Comparison of ENCODE assay signal across 22 cellular contexts in genomic region chr7:54846272-54846671, GRCh38.
A peak's percentile ranks its signal among the peaks of the same experiment; 100 is the strongest.
DNase-seq lines count a peak whose midpoint lies in the region; ATAC-seq and TF ChIP-seq lines count a peak whose summit lies in the region.
"Had no signal": no experiment of that assay in that cellular context is flagged by ENCODE, and none has a peak within 500 bp of the region (broad histone marks: within the 10 kb centered on the region; RNA-seq: fewer than 3 reads in every experiment).

No MANE protein-coding gene starts in this region.

- ATAC-seq in activated CD8-positive, alpha-beta T cell treated with anti-CD3 and anti-CD28 coated beads for 36 hours = no peak
- ATAC-seq in stimulated activated naive CD8-positive, alpha-beta T cell treated with anti-CD3 and anti-CD28 coated beads, Interleukin-15, Interleukin-2, amounts not matched to agents 100 U/mL and 50 U/mL, for 24 hours = no peak

- peaks cover 20% of the 10 kb centered on the region for H3K9me3 ChIP-seq in PC-9 (ENCODE audit: insufficient read depth, low read depth)
- H3K9me3 ChIP-seq: MG63 had no signal

- no peaks in the 10 kb centered on the region for H3F3A ChIP-seq in PC-9 (ENCODE audit: insufficient read depth, low read depth)

- no peak for TF ChIP-seq CTCF in epithelial cell of esophagus (IDR thresholded peaks at IDR 0.05; ENCODE audit: insufficient read depth, low read depth, low read length, missing control alignments)
- no peak for TF ChIP-seq CTCF in activated CD8-positive, alpha-beta T cell treated with anti-CD3 and anti-CD28 coated beads for 36 hours (IDR thresholded peaks at IDR 0.05)
- TF ChIP-seq CTCF in PC-9 (conservative IDR thresholded peaks at IDR 0.05) = no peak

- H3K27ac ChIP-seq in ACC112 (ENCODE audit: low read depth, low read length) (peak overlapping the region; percentile 18; the same call in 1 of the 2 replicates), PC-9 (no peak overlapping the region)
- H3K27ac ChIP-seq: BLaER1, HL-60, RWPE1 had no signal

- H3K27me3 ChIP-seq in ACC112 (ENCODE audit: insufficient read depth, low read length) (no peaks in the 10 kb centered on the region), PC-9 (ENCODE audit: insufficient read depth, low read depth) (no peaks in the 10 kb centered on the region)
- H3K27me3 ChIP-seq: BLaER1, MG63 had no signal

- no peaks in the 10 kb centered on the region for H3K36me3 ChIP-seq in ACC112 (ENCODE audit: insufficient read depth, low read length)
- H3K36me3 ChIP-seq in PC-9 (ENCODE audit: low read depth) = no peaks in the 10 kb centered on the region
- H3K36me3 ChIP-seq: BLaER1, MG63 had no signal

- POLR2A ChIA-PET in activated CD8-positive, alpha-beta T cell treated with anti-CD3 and anti-CD28 coated beads for 36 hours (lab: Charles Lee) = no interaction called here
- POLR2A ChIA-PET in PC-9 (lab: Charles Lee; ENCODE audit: unreplicated experiment) = no interaction called here

- no peak overlapping the region for H2AFZ ChIP-seq in ACC112 (ENCODE audit: low read length, unreplicated experiment)
- no peak overlapping the region for H2AFZ ChIP-seq in PC-9

- H3K4me2 ChIP-seq in PC-9 = no peak overlapping the region
- H3K4me2 ChIP-seq: BLaER1 had no signal

- no peaks in the 10 kb centered on the region for H3K36me3 Mint-ChIP-seq in activated CD8-positive, alpha-beta T cell treated with anti-CD3 and anti-CD28 coated beads for 36 hours (ENCODE audit: low read depth)
- H3K36me3 Mint-ChIP-seq: CD4-positive, alpha-beta memory T cell; IgD-negative memory B cell had no signal

- H3K79me2 ChIP-seq in ACC112 (ENCODE audit: control insufficient read depth, insufficient read depth, low read length, unreplicated experiment) (no peaks in the 10 kb centered on the region), PC-9 (ENCODE audit: low read depth) (no peaks in the 10 kb centered on the region)

- no peaks in the 10 kb centered on the region for H3K9me2 ChIP-seq in PC-9 (ENCODE audit: insufficient read depth)

- BruUV-seq in PC-9 (replicated peaks; lab: Mats Ljungman, UMichigan) = no TSS peak

- no peak overlapping the region for H3K27ac Mint-ChIP-seq in activated CD8-positive, alpha-beta T cell treated with anti-CD3 and anti-CD28 coated beads for 36 hours
- H3K27ac Mint-ChIP-seq: CD4-positive, alpha-beta memory T cell; HFFc6; IgD-negative memory B cell had no signal

- H3K4me3 Mint-ChIP-seq in activated CD8-positive, alpha-beta T cell treated with anti-CD3 and anti-CD28 coated beads for 36 hours = no peak overlapping the region
- H3K4me3 Mint-ChIP-seq: CD4-positive, alpha-beta memory T cell; HFFc6; IgD-negative memory B cell had no signal

- peak; percentile 57 for DNase-seq in HCEC 1CT
- peak; percentile 61 for DNase-seq in epithelial cell of esophagus (ENCODE audit: low read depth)
- DNase-seq in iris pigment epithelial cell (ENCODE audit: low read depth) = peak; percentile 57
- DNase-seq in activated CD8-positive, alpha-beta T cell treated with anti-CD3 and anti-CD28 coated beads for 36 hours = no peak
- no peak for DNase-seq in stimulated activated naive CD8-positive, alpha-beta T cell treated with anti-CD3 and anti-CD28 coated beads, Interleukin-15, Interleukin-2, amounts not matched to agents 100 U/mL and 50 U/mL, for 24 hours
- DNase-seq in PC-9 = no peak
- DNase-seq: CD4-positive, alpha-beta memory T cell; DMS79 treated with DMSO at 0.1 percent for 48 hours; HFFc6; Karpas-422; MG63; NCI-H1048; NCI-H1436; NCI-H1930; NCI-H226; NCI-H524; NCI-H82 had no signal

- peaks cover 5% of the 10 kb centered on the region for H3K27me3 Mint-ChIP-seq in activated CD8-positive, alpha-beta T cell treated with anti-CD3 and anti-CD28 coated beads for 36 hours

- CTCF ChIA-PET in activated CD8-positive, alpha-beta T cell treated with anti-CD3 and anti-CD28 coated beads for 36 hours (lab: Charles Lee) = no interaction called here
- CTCF ChIA-PET in PC-9 (lab: Charles Lee) = interaction anchor here (0.6 kb wide), 1 partner anchor 11 kb away, joined by 4 read pairs; no protein-coding TSS in a partner anchor

- H3K4me1 ChIP-seq in ACC112 (ENCODE audit: control insufficient read depth, insufficient read depth, low read length, unreplicated experiment) = peaks cover 30% of the 10 kb centered on the region
- H3K4me1 ChIP-seq in PC-9 (replicated peaks; ENCODE audit: insufficient read depth) = peaks cover 15% of the 10 kb centered on the region; the same call in 1 of the 2 replicates

- H4K20me1 ChIP-seq in PC-9 (ENCODE audit: insufficient read depth) = no peaks in the 10 kb centered on the region
- H4K20me1 ChIP-seq: BLaER1 had no signal

- intact Hi-C loops in activated CD8-positive, alpha-beta T cell treated with anti-CD3 and anti-CD28 coated beads for 36 hours (cut with micrococcal nuclease) = no loop called here
- intact Hi-C loops in PC-9 (cut with micrococcal nuclease; ENCODE audit: unreplicated experiment) = loop anchor here (5.0 kb wide), 1 partner anchor 56 kb away; no protein-coding TSS in a partner anchor

- H3K4me3 ChIP-seq in ACC112 (ENCODE audit: low read depth, low read length) (no peak overlapping the region), epithelial cell of esophagus (ENCODE audit: low read length) (no peak overlapping the region), PC-9 (no peak overlapping the region)
- H3K4me3 ChIP-seq: BLaER1, MG63 had no signal

- H3K9me3 Mint-ChIP-seq in activated CD8-positive, alpha-beta T cell treated with anti-CD3 and anti-CD28 coated beads for 36 hours = peaks cover 10% of the 10 kb centered on the region

- no peaks in the 10 kb centered on the region for H3K4me1 Mint-ChIP-seq in activated CD8-positive, alpha-beta T cell treated with anti-CD3 and anti-CD28 coated beads for 36 hours (ENCODE audit: low read depth)

Comparison
In these comparisons a context has a peak if more than half of its experiments do, and no peak if none do; other contexts are left out.
1. DNase-seq: peak in HCEC 1CT (single experiment), epithelial cell of esophagus (single experiment) and iris pigment epithelial cell (single experiment); none in activated CD8-positive, alpha-beta T cell treated with anti-CD3 and anti-CD28 coated beads for 36 hours (single experiment), stimulated activated naive CD8-positive, alpha-beta T cell treated with anti-CD3 and anti-CD28 coated beads, Interleukin-15, Interleukin-2, amounts not matched to agents 100 U/mL and 50 U/mL, for 24 hours (single experiment) and PC-9 (0 of 2).